Comparison of ENCODE assay signal across 17 cellular contexts in genomic region chr20:57199656-57200405, GRCh38.
"Had no signal": no experiment of that assay in that cellular context is flagged by ENCODE, and none has a peak within 500 bp of the region (broad histone marks: within the 10 kb centered on the region; RNA-seq: fewer than 3 reads in every experiment).

No MANE protein-coding gene starts in this region.

- H3K27ac ChIP-seq: body of pancreas, colonic mucosa, esophagus muscularis mucosa, right atrium auricular region, suprapubic skin had no signal

- DNase-seq: activated CD4-positive, alpha-beta T cell treated with anti-CD3 and anti-CD28 coated beads, Interleukin-2, amount 10 ng/mL, durations not matched to agents 7 days and 5 days; activated naive CD8-positive, alpha-beta T cell treated with anti-CD3 and anti-CD28 coated beads for 36 hours; amygdala; body of pancreas; central memory CD4-positive, alpha-beta T cell; colonic mucosa; hippocampal formation; left ventricle myocardium superior; mesendoderm; trophoblast cell had no signal

- H3K36me3 ChIP-seq: colonic mucosa, esophagus muscularis mucosa, right atrium auricular region, suprapubic skin had no signal

- H3K27ac Mint-ChIP-seq: activated CD4-positive, alpha-beta T cell treated with anti-CD3 and anti-CD28 coated beads, Interleukin-2, amount 10 ng/mL, durations not matched to agents 7 days and 5 days; activated naive CD8-positive, alpha-beta T cell treated with anti-CD3 and anti-CD28 coated beads for 36 hours; activated T-helper 1 cell treated with anti-CD3 and anti-CD28 coated beads, Interleukin-12 subunit alpha, Interleukin-12 subunit beta, Interleukin-2, Interleukin-4 antibody, amounts not matched to agents 30 ng/mL and 10 ng/mL and 1 ng/mL, durations not matched to agents 14 hours and 24 hours and 36 hours; nephron; progenitor cell of endocrine pancreas; stimulated activated naive CD8-positive, alpha-beta T cell treated with anti-CD3 and anti-CD28 coated beads, Interleukin-15, Interleukin-2, amounts not matched to agents 100 ng/mL and 50 ng/mL, for 24 hours had no signal

- H3K4me3 Mint-ChIP-seq: activated CD4-positive, alpha-beta T cell treated with anti-CD3 and anti-CD28 coated beads, Interleukin-2, amount 10 ng/mL, durations not matched to agents 7 days and 5 days; activated naive CD8-positive, alpha-beta T cell treated with anti-CD3 and anti-CD28 coated beads for 36 hours; activated T-helper 1 cell treated with anti-CD3 and anti-CD28 coated beads, Interleukin-12 subunit alpha, Interleukin-12 subunit beta, Interleukin-2, Interleukin-4 antibody, amounts not matched to agents 30 ng/mL and 10 ng/mL and 1 ng/mL, durations not matched to agents 14 hours and 24 hours and 36 hours; nephron; stimulated activated naive CD8-positive, alpha-beta T cell treated with anti-CD3 and anti-CD28 coated beads, Interleukin-15, Interleukin-2, amounts not matched to agents 100 ng/mL and 50 ng/mL, for 24 hours had no signal

- H3K9me3 Mint-ChIP-seq: activated CD4-positive, alpha-beta T cell treated with anti-CD3 and anti-CD28 coated beads, Interleukin-2, amount 10 ng/mL, durations not matched to agents 7 days and 5 days; activated naive CD8-positive, alpha-beta T cell treated with anti-CD3 and anti-CD28 coated beads for 36 hours; activated T-helper 1 cell treated with anti-CD3 and anti-CD28 coated beads, Interleukin-12 subunit alpha, Interleukin-12 subunit beta, Interleukin-2, Interleukin-4 antibody, amounts not matched to agents 30 ng/mL and 10 ng/mL and 1 ng/mL, durations not matched to agents 14 hours and 24 hours and 36 hours; stimulated activated naive CD8-positive, alpha-beta T cell treated with anti-CD3 and anti-CD28 coated beads, Interleukin-15, Interleukin-2, amounts not matched to agents 100 ng/mL and 50 ng/mL, for 24 hours had no signal

- H3K9me3 ChIP-seq: body of pancreas, colonic mucosa, esophagus muscularis mucosa, right atrium auricular region, suprapubic skin had no signal

- H3K27me3 ChIP-seq: body of pancreas, colonic mucosa, right atrium auricular region, suprapubic skin had no signal

- H3K27me3 Mint-ChIP-seq: activated CD4-positive, alpha-beta T cell treated with anti-CD3 and anti-CD28 coated beads, Interleukin-2, amount 10 ng/mL, durations not matched to agents 7 days and 5 days; progenitor cell of endocrine pancreas; stimulated activated naive CD8-positive, alpha-beta T cell treated with anti-CD3 and anti-CD28 coated beads, Interleukin-15, Interleukin-2, amounts not matched to agents 100 ng/mL and 50 ng/mL, for 24 hours had no signal

- ATAC-seq: body of pancreas had no signal

- H3K4me1 Mint-ChIP-seq: activated CD4-positive, alpha-beta T cell treated with anti-CD3 and anti-CD28 coated beads, Interleukin-2, amount 10 ng/mL, durations not matched to agents 7 days and 5 days; activated naive CD8-positive, alpha-beta T cell treated with anti-CD3 and anti-CD28 coated beads for 36 hours had no signal

- H3K4me3 ChIP-seq: body of pancreas, colonic mucosa, esophagus muscularis mucosa, right atrium auricular region, suprapubic skin had no signal

- H3K4me1 ChIP-seq: colonic mucosa, esophagus muscularis mucosa, right atrium auricular region had no signal

- H3K36me3 Mint-ChIP-seq: activated naive CD8-positive, alpha-beta T cell treated with anti-CD3 and anti-CD28 coated beads for 36 hours had no signal
